10 cellular contexts compared by ENCODE assay signal in the genomic region with DNA sequence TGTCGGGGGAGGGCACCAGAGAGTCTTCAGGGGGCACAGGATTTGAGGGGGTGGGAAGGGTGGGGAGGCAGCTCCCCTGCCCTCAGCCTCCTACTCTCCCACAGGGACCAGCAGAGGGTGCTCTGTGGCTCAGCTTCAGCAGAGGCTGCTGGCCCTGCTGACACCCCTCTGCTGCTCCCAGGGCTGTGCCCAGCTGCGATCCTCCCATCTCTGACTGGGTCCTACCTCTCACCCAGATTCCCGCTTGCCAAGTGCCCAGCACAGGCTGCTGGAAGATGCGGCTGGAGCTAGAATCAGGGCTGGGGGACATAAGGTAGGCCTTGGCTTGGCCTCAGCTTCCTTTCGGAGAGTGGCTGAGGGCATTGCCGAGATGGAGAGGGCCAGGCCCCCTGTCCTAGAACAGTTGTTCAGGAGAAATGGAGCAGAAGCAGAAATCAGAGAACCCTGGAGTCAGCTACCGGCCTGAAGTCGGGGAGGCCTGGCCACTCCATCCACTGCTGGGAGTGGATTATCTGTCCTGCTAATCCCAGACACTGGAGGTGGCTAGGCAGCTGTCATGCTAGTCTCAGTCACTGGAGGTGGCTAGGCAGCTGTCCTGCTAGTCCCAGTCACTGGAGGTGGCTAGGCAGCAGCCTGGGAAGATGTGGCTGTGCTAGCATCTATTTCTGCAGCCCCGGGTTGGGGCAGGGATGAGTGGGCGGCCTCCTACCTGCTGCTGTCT. TPM values are rescaled to one million over a fixed set of nuclear protein-coding genes. Genes with fewer than 3 reads are reported as not detected.
DNase-seq lines count a peak whose midpoint lies in the region; ATAC-seq and TF ChIP-seq lines count a peak whose summit lies in the region.
"Had no signal": no experiment of that assay in that cellular context is flagged by ENCODE, and none has a peak within 500 bp of the region (broad histone marks: within the 10 kb centered on the region; RNA-seq: fewer than 3 reads in every experiment).

No MANE protein-coding gene starts in this region.

- no peak overlapping the region for H3K4me3 ChIP-seq in adipocyte (ENCODE audit: low read length)
- H3K4me3 ChIP-seq in gastroesophageal sphincter = no peak overlapping the region

- H3K27ac ChIP-seq in gastroesophageal sphincter = no peak overlapping the region

- no peaks in the 10 kb centered on the region for H3K9me3 ChIP-seq in adipocyte (ENCODE audit: control insufficient read depth, low read length)
- H3K9me3 ChIP-seq in gastroesophageal sphincter = no peaks in the 10 kb centered on the region

- DNase-seq in DMS 273 (lab: John Stamatoyannopoulos, UW; ENCODE audit: unreplicated experiment) (peak; percentile 53), DMS 273 treated with DMSO at 0.1 percent for 48 hours (lab: John Stamatoyannopoulos, UW) (no peak), HuH-7 (ENCODE audit: low spot score) (peak; percentile 72), adipocyte (ENCODE audit: low read depth) (peak; percentile 10), midbrain (lab: John Stamatoyannopoulos, UW) (peak; percentile 19), NCI-H2107 treated with DMSO at 0.1 percent for 48 hours (lab: John Stamatoyannopoulos, UW; ENCODE audit: unreplicated experiment) (no peak)
- DNase-seq: SHP77 treated with DMSO at 0.1 percent for 48 hours; stimulated activated CD4-positive, alpha-beta T cell treated with anti-CD3 and anti-CD28 coated beads, Interleukin-4, amount 100 ng/mL, for 24 hours had no signal

- H3K36me3 ChIP-seq in adipocyte (ENCODE audit: control insufficient read depth, insufficient read depth, low read length, severe bottlenecking) (no peaks in the 10 kb centered on the region), gastroesophageal sphincter (peaks cover 0 to 3% of the 10 kb centered on the region in 2 donors)

- 58 to 62% methylated on average over 2 to 3 of the region's 10 CpGs for WGBS in gastroesophageal sphincter (ENCODE audit: low coverage in 1 of 2), 2 donors

- ATAC-seq in GM19397 (IDR thresholded peaks at IDR 0.05; ENCODE audit: unreplicated experiment) (no peak), gastroesophageal sphincter (no peak)

- H3K27me3 ChIP-seq in adipocyte (replicated peaks; ENCODE audit: control insufficient read depth, insufficient read depth, low read length) = peaks cover 19% of the 10 kb centered on the region
- peaks cover 17% of the 10 kb centered on the region for H3K27me3 ChIP-seq in gastroesophageal sphincter

- H3K4me1 ChIP-seq in adipocyte (ENCODE audit: control insufficient read depth, insufficient read depth, low read length) = peaks cover 10% of the 10 kb centered on the region
- H3K4me1 ChIP-seq in gastroesophageal sphincter = peaks cover 0 to 11% (median 0%) of the 10 kb centered on the region in 3 donors

- TF ChIP-seq CTCF in gastroesophageal sphincter (IDR thresholded peaks at IDR 0.05) = no peak

- no peak for TF ChIP-seq EP300 in gastroesophageal sphincter (IDR thresholded peaks at IDR 0.05)

- H3K9ac ChIP-seq in adipocyte (ENCODE audit: low read length) = no peak overlapping the region

- no peak for TF ChIP-seq POLR2A in gastroesophageal sphincter (IDR thresholded peaks at IDR 0.05)

RNA-seq across cellular contexts. Expression of a gene that starts 3.9 kb away (rescaled TPM):
- under 1 TPM in 2 of 4 donors, not detected in 2; 0.12 to 0.13 TPM for total RNA-seq in gastroesophageal sphincter

RNA-seq across cellular contexts. Expression of a gene that starts 39.7 kb away (rescaled TPM):
- total RNA-seq in gastroesophageal sphincter = 10 to 100 TPM; 43.9 to 67.5 (median 51.4) TPM

Comparison
In these comparisons a context has a peak if more than half of its experiments do, and no peak if none do; other contexts are left out.
1. DNase-seq: peak in DMS 273 (single experiment), HuH-7 (single experiment), adipocyte (single experiment) and midbrain (single experiment); none in DMS 273 treated with DMSO at 0.1 percent for 48 hours (single experiment) and NCI-H2107 treated with DMSO at 0.1 percent for 48 hours (single experiment).